17 cellular contexts compared by ENCODE assay signal in the genomic region with DNA sequence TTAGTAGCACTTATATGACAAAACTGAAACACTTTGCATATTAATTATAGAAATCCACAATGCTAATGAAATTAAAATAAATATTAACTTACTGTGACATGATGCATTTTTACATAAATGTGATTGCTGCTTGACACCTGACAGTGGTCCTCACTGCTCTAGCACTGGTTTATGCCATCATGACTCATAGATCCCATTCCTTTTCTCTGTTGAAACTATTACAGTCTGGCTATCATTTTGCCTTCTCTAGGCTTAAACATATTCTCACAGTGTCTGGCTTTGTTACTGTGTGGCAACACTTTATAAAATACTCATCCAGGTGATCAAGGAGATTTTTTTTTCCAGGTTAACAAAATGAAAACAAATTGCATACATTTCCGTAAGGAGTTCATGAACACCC.
DNase-seq lines count a peak whose midpoint lies in the region; ATAC-seq, FAIRE-seq and TF ChIP-seq lines count a peak whose summit lies in the region.
"Had no signal": no experiment of that assay in that cellular context is flagged by ENCODE, and none has a peak within 500 bp of the region (broad histone marks: within the 10 kb centered on the region; RNA-seq: fewer than 3 reads in every experiment).

No MANE protein-coding gene starts in this region.

- no peak for FAIRE-seq in bronchial epithelial cell (lab: Jason Lieb, UNC)
- FAIRE-seq: A204.1 had no signal

- H3K36me3 ChIP-seq in bronchial epithelial cell (ENCODE audit: control insufficient read depth, insufficient read depth, low read length) = no peaks in the 10 kb centered on the region
- H3K36me3 ChIP-seq: SJCRH30 had no signal

- DNase-seq in AG08395 (ENCODE audit: low spot score) (peak; percentile 6), LHCN-M2 (ENCODE audit: low read depth) (peak; percentile 30), bronchial epithelial cell (ENCODE audit: low read depth) (peak; percentile 47), iris pigment epithelial cell (ENCODE audit: low read depth) (peak; percentile 57), Ammon's horn (ENCODE audit: low spot score) (no peak), DMS153 treated with DMSO at 0.1 percent for 48 hours (lab: John Stamatoyannopoulos, UW; ENCODE audit: unreplicated experiment) (no peak), iPS-NIHi11 (ENCODE audit: low spot score) (no peak)
- DNase-seq: EL, H9, NCI-H1436, NCI-H2029 treated with DMSO at 0.1 percent for 48 hours, NCI-H510A, NCI-H774, SJCRH30 had no signal

- no peak for ATAC-seq in stimulated activated memory B cell treated with anti-CD40 and anti-IgM and Interleukin-4, amounts not matched to agents 10 μg/mL and 1 μg/mL and 100 μg/mL, for 72 hours

- TF ChIP-seq CTCF in bronchial epithelial cell (IDR thresholded peaks at IDR 0.05; ENCODE audit: insufficient read depth, low read length, severe bottlenecking) = no peak

- no peak overlapping the region for H3K4me3 Mint-ChIP-seq in stimulated activated memory B cell treated with anti-CD40 and anti-IgM and Interleukin-4, amounts not matched to agents 10 μg/mL and 1 μg/mL and 100 μg/mL, for 72 hours
- H3K4me3 Mint-ChIP-seq: H9, IgD-negative memory B cell had no signal

- H3K27me3 Mint-ChIP-seq in stimulated activated memory B cell treated with anti-CD40 and anti-IgM and Interleukin-4, amounts not matched to agents 10 μg/mL and 1 μg/mL and 100 μg/mL, for 72 hours = no peaks in the 10 kb centered on the region
- H3K27me3 Mint-ChIP-seq: IgD-negative memory B cell had no signal

- H3K4me3 ChIP-seq in bronchial epithelial cell (ENCODE audit: low read depth, low read length) = no peak overlapping the region
- H3K4me3 ChIP-seq: SJCRH30 had no signal

- H3K9me3 Mint-ChIP-seq in stimulated activated memory B cell treated with anti-CD40 and anti-IgM and Interleukin-4, amounts not matched to agents 10 μg/mL and 1 μg/mL and 100 μg/mL, for 72 hours = no peaks in the 10 kb centered on the region
- H3K9me3 Mint-ChIP-seq: H9, IgD-negative memory B cell had no signal

- no peaks in the 10 kb centered on the region for H3K4me1 Mint-ChIP-seq in stimulated activated memory B cell treated with anti-CD40 and anti-IgM and Interleukin-4, amounts not matched to agents 10 μg/mL and 1 μg/mL and 100 μg/mL, for 72 hours
- H3K4me1 Mint-ChIP-seq: IgD-negative memory B cell had no signal

- no peak overlapping the region for H3K27ac Mint-ChIP-seq in stimulated activated memory B cell treated with anti-CD40 and anti-IgM and Interleukin-4, amounts not matched to agents 10 μg/mL and 1 μg/mL and 100 μg/mL, for 72 hours
- H3K27ac Mint-ChIP-seq: H9, IgD-negative memory B cell had no signal

- H3K27me3 ChIP-seq in bronchial epithelial cell (ENCODE audit: control insufficient read depth, insufficient read depth, low read length) = no peaks in the 10 kb centered on the region
- H3K27me3 ChIP-seq: SJCRH30 had no signal

- peaks cover 19% of the 10 kb centered on the region for H3K36me3 Mint-ChIP-seq in stimulated activated memory B cell treated with anti-CD40 and anti-IgM and Interleukin-4, amounts not matched to agents 10 μg/mL and 1 μg/mL and 100 μg/mL, for 72 hours
- H3K36me3 Mint-ChIP-seq: IgD-negative memory B cell had no signal

Comparison
In these comparisons a context has a peak if more than half of its experiments do, and no peak if none do; other contexts are left out.
1. DNase-seq: peak in AG08395 (single experiment), LHCN-M2 (single experiment), bronchial epithelial cell (single experiment) and iris pigment epithelial cell (single experiment); none in Ammon's horn (single experiment), DMS153 treated with DMSO at 0.1 percent for 48 hours (single experiment) and iPS-NIHi11 (single experiment).